In the genomic region with DNA sequence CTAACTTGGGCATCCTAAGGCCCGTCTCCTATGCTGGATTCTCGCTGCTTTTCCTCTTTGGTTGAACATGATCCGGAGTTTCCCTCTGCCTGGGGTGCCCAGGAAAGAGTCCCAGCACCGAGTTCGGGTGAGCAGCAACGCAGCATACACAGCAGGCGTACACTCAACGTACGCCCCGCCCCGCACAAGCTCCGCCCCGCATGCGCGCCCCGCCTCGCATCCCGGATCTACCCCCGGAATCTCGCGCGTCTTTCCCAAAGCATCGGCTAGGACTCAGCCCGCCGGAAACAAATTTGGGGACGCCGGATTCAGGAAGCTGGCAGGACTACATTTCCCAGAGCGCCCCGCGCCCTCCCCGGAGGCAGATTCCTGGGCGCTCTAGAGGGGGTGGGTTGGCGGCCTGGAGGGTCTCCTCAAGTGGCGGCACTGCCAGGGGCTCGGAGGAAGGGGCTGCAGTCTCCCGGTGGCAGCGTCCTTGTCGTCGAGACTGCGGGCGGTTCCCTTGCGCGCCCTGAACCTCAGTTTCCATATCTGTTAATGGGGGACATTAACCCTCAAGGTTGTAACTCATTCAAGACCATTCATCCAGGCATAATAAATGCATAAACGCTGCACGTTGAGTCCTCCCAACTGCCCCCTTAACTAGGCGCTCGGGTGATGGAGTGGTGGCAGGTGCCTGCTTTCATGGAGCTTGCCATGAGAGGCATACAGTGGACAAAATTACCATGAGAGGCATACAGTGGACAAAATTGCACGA, we compare ENCODE assay signal across 1 cellular context.
TF ChIP-seq lines count a peak whose summit lies in the region.

No MANE protein-coding gene starts in this region.

TF ChIP-seq in endothelial cell of umbilical vein, 7 proteins besides CTCF, POLR2A, EP300 and RAD21:
- TF ChIP-seq MYC (IDR thresholded peaks at IDR 0.05; ENCODE audit: low read depth, low read length) (no peak), FOS (IDR thresholded peaks at IDR 0.05; ENCODE audit: borderline replicate concordance, insufficient read depth, low read length) (no peak), POLR2AphosphoS5 (IDR thresholded peaks at IDR 0.05; ENCODE audit: insufficient read depth, low read depth, low read length) (peak; percentile 57), EZH2 (IDR thresholded peaks at IDR 0.05; ENCODE audit: borderline replicate concordance, low read depth, low read length, severe bottlenecking) (no peak)
- TF ChIP-seq, protein P1, sequence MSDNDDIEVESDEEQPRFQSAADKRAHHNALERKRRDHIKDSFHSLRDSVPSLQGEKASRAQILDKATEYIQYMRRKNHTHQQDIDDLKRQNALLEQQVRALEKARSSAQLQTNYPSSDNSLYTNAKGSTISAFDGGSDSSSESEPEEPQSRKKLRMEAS (IDR thresholded peaks at IDR 0.05; ENCODE audit: insufficient read depth, insufficient read length) = no peak
